Comparison of ENCODE assay signal across 21 cellular contexts in genomic region chr6:136812174-136812573, GRCh38. TPM values are rescaled to one million over a fixed set of nuclear protein-coding genes. Genes with fewer than 3 reads are reported as not detected.
A peak's percentile ranks its signal among the peaks of the same experiment; 100 is the strongest.
DNase-seq lines count a peak whose midpoint lies in the region; ATAC-seq and TF ChIP-seq lines count a peak whose summit lies in the region.
"Had no signal": no experiment of that assay in that cellular context is flagged by ENCODE, and none has a peak within 500 bp of the region (broad histone marks: within the 10 kb centered on the region; RNA-seq: fewer than 3 reads in every experiment).

No MANE protein-coding gene starts in this region.

- intact Hi-C loops in Right ventricle myocardium inferior (cut with DNase I) (no loop called here), right cardiac atrium (cut with DNase I) (no loop called here), stomach (cut with DNase I; ENCODE audit: low total_unique reads) (no loop called here), heart left ventricle (cut with DNase I) (no loop called here)

- H3K9me3 ChIP-seq in right cardiac atrium (ENCODE audit: control insufficient read depth, low read length) (no peaks in the 10 kb centered on the region), WERI-Rb-1 (ENCODE audit: severe bottlenecking) (no peaks in the 10 kb centered on the region), stomach (no peaks in the 10 kb centered on the region), heart left ventricle (peaks cover 0 to 3% (median 0%) of the 10 kb centered on the region in 12 donors)

- 69% methylated on average over 2 of the region's 2 CpGs for WGBS in right cardiac atrium
- 71 to 86% (median 74%) methylated on average over 2 of the region's 2 CpGs for WGBS in stomach, 5 donors
- 57 to 75% (median 69%) methylated on average over 2 of the region's 2 CpGs for WGBS in heart left ventricle, 4 donors

- TF ChIP-seq CTCF in WERI-Rb-1 (IDR thresholded peaks at IDR 0.05; ENCODE audit: low read depth, low read length) (no peak), stomach (IDR thresholded peaks at IDR 0.05) (no peak), heart left ventricle (IDR thresholded peaks at IDR 0.05) (no peak)

- H3K27ac ChIP-seq in right cardiac atrium (ENCODE audit: low read length), result no peak overlapping the region
- no peak overlapping the region for H3K27ac ChIP-seq in WERI-Rb-1
- H3K27ac ChIP-seq in stomach, result peak overlapping the region in 3 of 5 donors; percentile 1 to 32 (median 11)
- H3K27ac ChIP-seq in heart left ventricle, result no peak overlapping the region
- H3K27ac ChIP-seq: BLaER1 treated with 17β-estradiol and CSF1 and Interleukin-3, amounts not matched to agents 10 nM and 100 nM; HL-60 had no signal

- H3K4me3 ChIP-seq in right cardiac atrium (ENCODE audit: low read length), result no peak overlapping the region
- H3K4me3 ChIP-seq in WERI-Rb-1 (ENCODE audit: low read depth, low read length), result no peak overlapping the region
- H3K4me3 ChIP-seq in stomach, result no peak overlapping the region
- H3K4me3 ChIP-seq in heart left ventricle, result no peak overlapping the region
- H3K4me3 ChIP-seq: BLaER1 treated with 17β-estradiol and CSF1 and Interleukin-3, amounts not matched to agents 10 nM and 100 nM; GM12878 had no signal

- no peak for DNase-seq in Right ventricle myocardium inferior (ENCODE audit: missing footprints)
- no peak for DNase-seq in right cardiac atrium
- peak; percentile 64 for DNase-seq in WERI-Rb-1
- DNase-seq in fibroblast of peridontal ligament (ENCODE audit: extremely low read depth), result peak; percentile 24
- DNase-seq in stomach, result no peak
- DNase-seq in NCI-H146 treated with DMSO at 0.1 percent for 48 hours (lab: John Stamatoyannopoulos, UW; ENCODE audit: unreplicated experiment), result no peak
- DNase-seq in activated effector memory CD4-positive, alpha-beta T cell treated with Interleukin-2 at 50 U/mL for 16 hours, result no peak
- DNase-seq in heart left ventricle, result no peak
- DNase-seq: 8988T; CD8-positive, alpha-beta memory T cell; DMS79 treated with DMSO at 0.1 percent for 48 hours; GDM1; GOT3; MV-4-11; NCI-H1417 treated with DMSO at 0.1 percent for 48 hours; NCI-H2029 treated with DMSO at 0.1 percent for 48 hours; NCI-H2171 treated with DMSO at 0.1 percent for 48 hours; NCI-H774 had no signal

- ATAC-seq in Right ventricle myocardium inferior (peak; percentile 8), right cardiac atrium (no peak), heart left ventricle (no peak)
- ATAC-seq: GM12878 had no signal

- no peak for TF ChIP-seq EP300 in stomach (IDR thresholded peaks at IDR 0.05)

- H3K4me1 ChIP-seq in right cardiac atrium (ENCODE audit: control insufficient read depth, insufficient read depth, low read length) (no peaks in the 10 kb centered on the region), stomach (no peaks in the 10 kb centered on the region), heart left ventricle (peaks cover 0 to 4% (median 0%) of the 10 kb centered on the region in 12 donors)
- H3K4me1 ChIP-seq: BLaER1 treated with 17β-estradiol and CSF1 and Interleukin-3, amounts not matched to agents 10 nM and 100 nM had no signal

- no peak for TF ChIP-seq POLR2A in stomach (IDR thresholded peaks at IDR 0.05)
- no peak for TF ChIP-seq POLR2A in heart left ventricle (IDR thresholded peaks at IDR 0.05)

- H3K36me3 ChIP-seq in WERI-Rb-1 (no peaks in the 10 kb centered on the region), stomach (no peaks in the 10 kb centered on the region), heart left ventricle (no peaks in the 10 kb centered on the region)
- H3K36me3 ChIP-seq: BLaER1 treated with 17β-estradiol and CSF1 and Interleukin-3, amounts not matched to agents 10 nM and 100 nM had no signal

- no peaks in the 10 kb centered on the region for H3K27me3 ChIP-seq in right cardiac atrium (ENCODE audit: control insufficient read depth, insufficient read depth)
- H3K27me3 ChIP-seq in WERI-Rb-1 (ENCODE audit: insufficient read depth, low read depth, severe bottlenecking), result no peaks in the 10 kb centered on the region
- H3K27me3 ChIP-seq in stomach, result no peaks in the 10 kb centered on the region
- peaks cover 0 to 3% (median 0%) of the 10 kb centered on the region in 9 donors for H3K27me3 ChIP-seq in heart left ventricle
- H3K27me3 ChIP-seq: BLaER1 treated with 17β-estradiol and CSF1 and Interleukin-3, amounts not matched to agents 10 nM and 100 nM had no signal

RNA-seq across cellular contexts. Expression of gene PEX7, which starts 10.2 kb away (rescaled TPM):
- total RNA-seq in Right ventricle myocardium inferior, result 11.7 TPM
- total RNA-seq in right cardiac atrium, result 10 to 100 TPM in 1 of 4 donors, 1 to 10 TPM in 3; 6.1 to 10.8 (median 6.6) TPM
- polyA plus RNA-seq in right cardiac atrium, result 7.7 TPM
- total RNA-seq in stomach, result 10 to 100 TPM in 3 of 5 donors, 1 to 10 TPM in 1, not detected in 1; 2.7 to 38.5 (median 18.1) TPM
- 10 to 100 TPM in 2 of 3 donors, 1 to 10 TPM in 1; 7.3 to 21.5 (median 14.6) TPM for polyA plus RNA-seq in stomach
- 10 to 100 TPM in 6 of 9 donors, 1 to 10 TPM in 3; 6.4 to 22.1 (median 15.6) TPM for total RNA-seq in heart left ventricle
- 1 to 10 TPM; 4.7 to 5.1 TPM for polyA plus RNA-seq in heart left ventricle

RNA-seq across cellular contexts. Expression of gene MAP3K5, which starts 19.9 kb away (rescaled TPM):
- total RNA-seq in Right ventricle myocardium inferior (34.7 TPM), right cardiac atrium (1 to 10 TPM; 3.9 to 7.3 (median 5.5) TPM), stomach (10 to 100 TPM; 23.2 to 40.3 (median 24.5) TPM), heart left ventricle (10 to 100 TPM; 18.7 to 34.1 (median 28.0) TPM)
- polyA plus RNA-seq in right cardiac atrium (2.8 TPM), stomach (10 to 100 TPM in 2 of 3 donors, 1 to 10 TPM in 1; 4.9 to 12.5 (median 12.4) TPM), heart left ventricle (1 to 10 TPM; 7.1 to 9.5 TPM)

Comparison
In these comparisons a context has a peak if more than half of its experiments do, and no peak if none do; other contexts are left out.
1. DNase-seq: peak in WERI-Rb-1 (single experiment) and fibroblast of peridontal ligament (single experiment); none in Right ventricle myocardium inferior (single experiment), right cardiac atrium (0 of 3), stomach (single experiment), NCI-H146 treated with DMSO at 0.1 percent for 48 hours (single experiment), activated effector memory CD4-positive, alpha-beta T cell treated with Interleukin-2 at 50 U/mL for 16 hours (single experiment) and heart left ventricle (0 of 5).
2. H3K27ac ChIP-seq: peak in stomach (3 of 5); none in right cardiac atrium (single experiment), WERI-Rb-1 (single experiment) and heart left ventricle (0 of 12).